ENCODE assay signal across 8 cellular contexts in genomic region chr1:40438391-40439015, GRCh38. TPM values are rescaled to one million over a fixed set of nuclear protein-coding genes. Genes with fewer than 3 reads are reported as not detected.
DNase-seq lines count a peak whose midpoint lies in the region; ATAC-seq, FAIRE-seq and TF ChIP-seq lines count a peak whose summit lies in the region.

No MANE protein-coding gene starts in this region.

- FAIRE-seq in astrocyte (lab: Jason Lieb, UNC): peak; percentile 5

- H3K27ac Mint-ChIP-seq in activated naive CD4-positive, alpha-beta T cell treated with anti-CD3 and anti-CD28 coated beads, Interleukin-2, amount 50 U/mL, for 72 hours: no peak overlapping the region
- no peak overlapping the region for H3K27ac Mint-ChIP-seq in astrocyte (ENCODE audit: unreplicated experiment)

- TF ChIP-seq CTCF in astrocyte (IDR thresholded peaks at IDR 0.05; ENCODE audit: insufficient read depth, low read depth, low read length): peak; percentile 72

- peak; percentile 21 to 55 for ATAC-seq in activated naive CD4-positive, alpha-beta T cell treated with anti-CD3 and anti-CD28 coated beads, Interleukin-2, amount 50 U/mL, for 72 hours
- ATAC-seq in HG02610 (IDR thresholded peaks at IDR 0.05; ENCODE audit: unreplicated experiment) (no peak), GM18861 (IDR thresholded peaks at IDR 0.05; ENCODE audit: unreplicated experiment) (no peak)

- no peaks in the 10 kb centered on the region for H3K79me2 ChIP-seq in astrocyte (ENCODE audit: insufficient read depth, low read length)

- H3K4me2 ChIP-seq in astrocyte (ENCODE audit: low read length): no peak overlapping the region

- no peak overlapping the region for H3K27ac ChIP-seq in astrocyte (ENCODE audit: low read depth, low read length)

- no peaks in the 10 kb centered on the region for H3K27me3 ChIP-seq in astrocyte (ENCODE audit: insufficient read depth, low read length)

- H4K20me1 ChIP-seq in astrocyte (ENCODE audit: insufficient read depth, low read length): no peaks in the 10 kb centered on the region

- peaks cover 14% of the 10 kb centered on the region for H3K4me1 ChIP-seq in astrocyte (ENCODE audit: insufficient read depth, low read length)

- no peak overlapping the region for H3K4me3 Mint-ChIP-seq in astrocyte (ENCODE audit: unreplicated experiment)

- H3K4me3 ChIP-seq in astrocyte (ENCODE audit: insufficient read depth, low read depth, low read length): no peak overlapping the region

- no peak for DNase-seq in activated naive CD4-positive, alpha-beta T cell treated with anti-CD3 and anti-CD28 coated beads, Interleukin-2, amount 50 U/mL, for 72 hours (ENCODE audit: low spot score in 2 of 2)
- DNase-seq in activated naive CD4-positive, alpha-beta T cell (lab: John Stamatoyannopoulos, UW): no peak
- peak; percentile 24 for DNase-seq in LoVo (ENCODE audit: low spot score)
- DNase-seq in astrocyte (ENCODE audit: low read depth): no peak
- DNase-seq in kidney tubule cell (ENCODE audit: low spot score): peak; percentile 4
- DNase-seq in DMS153 (lab: John Stamatoyannopoulos, UW): no peak

- H3K36me3 Mint-ChIP-seq in activated naive CD4-positive, alpha-beta T cell treated with anti-CD3 and anti-CD28 coated beads, Interleukin-2, amount 50 U/mL, for 72 hours: peaks cover 0 to 13% of the 10 kb centered on the region in 2 donors
- peaks cover 2% of the 10 kb centered on the region for H3K36me3 Mint-ChIP-seq in astrocyte (ENCODE audit: low read depth, unreplicated experiment)

- no peaks in the 10 kb centered on the region for H3K9me3 Mint-ChIP-seq in activated naive CD4-positive, alpha-beta T cell treated with anti-CD3 and anti-CD28 coated beads, Interleukin-2, amount 50 U/mL, for 72 hours
- no peaks in the 10 kb centered on the region for H3K9me3 Mint-ChIP-seq in astrocyte (ENCODE audit: unreplicated experiment)

- no peaks in the 10 kb centered on the region for H3K9me3 ChIP-seq in astrocyte (ENCODE audit: insufficient read depth, low read depth, low read length)

- H2AFZ ChIP-seq in astrocyte (ENCODE audit: low read depth, low read length): no peak overlapping the region

- no peaks in the 10 kb centered on the region for H3K27me3 Mint-ChIP-seq in astrocyte (ENCODE audit: low read depth, unreplicated experiment)

- no peaks in the 10 kb centered on the region for H3K4me1 Mint-ChIP-seq in astrocyte (ENCODE audit: low read depth, unreplicated experiment)

- H3K36me3 ChIP-seq in astrocyte (ENCODE audit: insufficient read depth, low read length): no peaks in the 10 kb centered on the region

- H3K9ac ChIP-seq in astrocyte (ENCODE audit: low read length): no peak overlapping the region

RNA-seq across cellular contexts. Expression of gene ZFP69B, which starts 11.8 kb away (rescaled TPM):
- total RNA-seq in activated naive CD4-positive, alpha-beta T cell treated with anti-CD3 and anti-CD28 coated beads, Interleukin-2, amount 50 U/mL, for 72 hours: 1 to 10 TPM; 1.6 to 6.9 TPM
- 4.3 and 5.4 TPM in 2 replicates for total RNA-seq in astrocyte

RNA-seq across cellular contexts. Expression of gene ZFP69, which starts 38.6 kb away (rescaled TPM):
- total RNA-seq in activated naive CD4-positive, alpha-beta T cell treated with anti-CD3 and anti-CD28 coated beads, Interleukin-2, amount 50 U/mL, for 72 hours: 1 to 10 TPM in 1 of 2 donors, under 1 TPM in 1; 0.71 to 4.9 TPM
- total RNA-seq in astrocyte: 1.4 and 1.8 TPM in 2 replicates

Comparison
In these comparisons a context has a peak if more than half of its experiments do, and no peak if none do; other contexts are left out.
1. ATAC-seq: peak in activated naive CD4-positive, alpha-beta T cell treated with anti-CD3 and anti-CD28 coated beads, Interleukin-2, amount 50 U/mL, for 72 hours (2 of 2); none in HG02610 (single experiment) and GM18861 (single experiment).
2. DNase-seq: peak in LoVo (single experiment) and kidney tubule cell (single experiment); none in activated naive CD4-positive, alpha-beta T cell treated with anti-CD3 and anti-CD28 coated beads, Interleukin-2, amount 50 U/mL, for 72 hours (0 of 2), activated naive CD4-positive, alpha-beta T cell (0 of 4), astrocyte (single experiment) and DMS153 (single experiment).